In the genomic region with DNA sequence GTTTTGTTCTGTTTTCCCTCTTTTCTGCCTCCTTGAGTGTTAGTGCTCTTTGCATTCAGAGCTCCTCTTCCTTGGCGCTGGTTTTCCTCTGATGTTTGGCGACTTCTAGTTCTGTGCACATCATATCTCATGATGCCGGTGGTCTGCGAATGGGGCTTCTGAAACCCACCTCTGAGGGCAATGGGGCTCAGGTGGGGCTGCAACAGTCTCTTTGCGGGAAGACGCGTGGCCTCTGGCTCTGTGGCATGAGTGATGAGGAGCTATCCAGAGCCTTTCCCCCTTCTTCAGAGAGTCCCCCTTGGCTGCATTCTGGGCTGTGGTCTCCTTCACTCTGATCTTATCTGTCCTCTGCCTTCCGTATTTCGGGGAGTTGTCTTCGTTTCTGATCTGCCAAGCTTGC, we compare ENCODE assay signal across 34 cellular contexts. TPM values are rescaled to one million over a fixed set of nuclear protein-coding genes. Genes with fewer than 3 reads are reported as not detected.
"Had no signal": no experiment of that assay in that cellular context is flagged by ENCODE, and none has a peak within 500 bp of the region (broad histone marks: within the 10 kb centered on the region; RNA-seq: fewer than 3 reads in every experiment).

No MANE protein-coding gene starts in this region.

- H3K27me3 Mint-ChIP-seq: activated CD4-positive, alpha-beta memory T cell treated with anti-CD3 and anti-CD28 coated beads for 36 hours; activated naive CD8-positive, alpha-beta T cell; T-cell had no signal

- H3K9ac ChIP-seq: KMS-11 had no signal

- H3K4me1 ChIP-seq: Peyer's patch had no signal

- H3K27me3 ChIP-seq: Peyer's patch had no signal

- H3K27ac ChIP-seq: KMS-11, Peyer's patch, RWPE1, WERI-Rb-1 had no signal

- H3K36me3 Mint-ChIP-seq: brain, T-cell had no signal

- H3K36me3 ChIP-seq: Peyer's patch, WERI-Rb-1 had no signal

- H3K27ac Mint-ChIP-seq: activated CD4-positive, alpha-beta memory T cell treated with anti-CD3 and anti-CD28 coated beads for 36 hours; activated naive CD8-positive, alpha-beta T cell; activated naive CD8-positive, alpha-beta T cell treated with anti-CD3 and anti-CD28 coated beads, Interleukin-2, amount 50 U/mL, for 24 hours; activated T-helper 1 cell treated with anti-CD3 and anti-CD28 coated beads, Interleukin-12 subunit alpha, Interleukin-12 subunit beta, Interleukin-2, Interleukin-4 antibody, amounts not matched to agents 30 ng/mL and 10 ng/mL and 1 ng/mL, durations not matched to agents 14 hours and 24 hours and 36 hours; brain; T-cell had no signal

- H3K9me3 Mint-ChIP-seq: activated naive CD8-positive, alpha-beta T cell treated with anti-CD3 and anti-CD28 coated beads, Interleukin-2, amount 50 U/mL, for 24 hours; activated T-helper 1 cell treated with anti-CD3 and anti-CD28 coated beads, Interleukin-12 subunit alpha, Interleukin-12 subunit beta, Interleukin-2, Interleukin-4 antibody, amounts not matched to agents 30 ng/mL and 10 ng/mL and 1 ng/mL, durations not matched to agents 14 hours and 24 hours and 36 hours had no signal

- ATAC-seq: activated naive CD8-positive, alpha-beta T cell treated with anti-CD3 and anti-CD28 coated beads, Interleukin-2, amount 50 U/mL, for 24 hours; activated T-cell treated with anti-CD3 and anti-CD28 coated beads, Interleukin-2, amount 50 U/mL, for 4 hours; PC-3; Right ventricle myocardium inferior; SK-N-SH treated with all-trans-retinoic acid at 6 μM for 48 hours; T-cell had no signal

- H3K4me3 ChIP-seq: Peyer's patch had no signal

- DNase-seq: activated CD4-positive, alpha-beta memory T cell treated with anti-CD3 and anti-CD28 coated beads for 36 hours; activated CD4-positive, alpha-beta T cell treated with anti-CD3 and anti-CD28 coated beads, Interleukin-2, amount 50 U/mL, for 1 hour; activated CD8-positive, alpha-beta memory T cell treated with anti-CD3 and anti-CD28 coated beads, Interleukin-2, amount 50 U/mL, for 4 hours; activated effector memory CD4-positive, alpha-beta T cell treated with Interleukin-2 at 50 U/mL for 16 hours; activated naive CD8-positive, alpha-beta T cell treated with anti-CD3 and anti-CD28 coated beads, Interleukin-2, amount 50 U/mL, for 24 hours; activated T-cell treated with anti-CD3 and anti-CD28 coated beads for 4 hours; activated T-cell treated with anti-CD3 and anti-CD28 coated beads, Interleukin-2, amount 50 U/mL, for 4 hours; anterior cingulate cortex; caudate nucleus; NCI-H1092 treated with DMSO at 0.1 percent for 48 hours; NCI-H146; NCI-H187; NCI-H2029 treated with DMSO at 0.1 percent for 48 hours; NCI-H2107; NCI-H2171; NCI-H510A; NCI-H526; NCI-H748 treated with DMSO at 0.1 percent for 48 hours; NK-92 treated with Interleukin-12 subunit alpha and Interleukin-12 subunit beta, amount 100 ng/mL, for 24 hours; PC-3; Peyer's patch; SIG-M5; T-cell; T1000; WERI-Rb-1 had no signal

- H3K4me2 ChIP-seq: KMS-11 had no signal

- H3K4me3 Mint-ChIP-seq: activated CD4-positive, alpha-beta memory T cell treated with anti-CD3 and anti-CD28 coated beads for 36 hours; activated naive CD8-positive, alpha-beta T cell; activated naive CD8-positive, alpha-beta T cell treated with anti-CD3 and anti-CD28 coated beads, Interleukin-2, amount 50 U/mL, for 24 hours; activated T-cell treated with anti-CD3 and anti-CD28 coated beads, Interleukin-2, amount 50 U/mL, for 4 hours; activated T-helper 1 cell treated with anti-CD3 and anti-CD28 coated beads, Interleukin-12 subunit alpha, Interleukin-12 subunit beta, Interleukin-2, Interleukin-4 antibody, amounts not matched to agents 30 ng/mL and 10 ng/mL and 1 ng/mL, durations not matched to agents 14 hours and 24 hours and 36 hours; brain; T-cell had no signal

- H3K4me1 Mint-ChIP-seq: brain had no signal

RNA-seq across cellular contexts. Expression of gene TNFRSF8, which starts 39.0 kb away (rescaled TPM):
- total RNA-seq: bronchial epithelial cell, PC-3, Peyer's patch, SK-MEL-5 had no signal
